In genomic region chr13:75418186-75418843, GRCh38 we compare ENCODE assay signal across 17 cellular contexts.
"Had no signal": no experiment of that assay in that cellular context is flagged by ENCODE, and none has a peak within 500 bp of the region (broad histone marks: within the 10 kb centered on the region; RNA-seq: fewer than 3 reads in every experiment).

No MANE protein-coding gene starts in this region.

- H3K27ac Mint-ChIP-seq: activated CD4-positive, alpha-beta T cell treated with anti-CD3 and anti-CD28 coated beads for 36 hours; activated CD8-positive, alpha-beta T cell treated with anti-CD3 and anti-CD28 coated beads for 36 hours; activated naive CD4-positive, alpha-beta T cell treated with anti-CD3 and anti-CD28 coated beads, Interleukin-2, amount 50 U/mL, for 72 hours; dendritic cell treated with granulocyte-macrophage colony-stimulating factor and Interleukin-4, amounts not matched to agents 40 ng/mL and 50 ng/mL, for 4 days; natural killer cell treated with Interleukin-12 subunit alpha and Interleukin-12 subunit beta and Interleukin-15 and Interleukin-18, amount 100 ng/mL, for 72 hours; T-cell had no signal

- H3K27me3 ChIP-seq: hepatocyte, right lobe of liver, vagina had no signal

- H3K36me3 Mint-ChIP-seq: activated naive CD4-positive, alpha-beta T cell treated with anti-CD3 and anti-CD28 coated beads, Interleukin-2, amount 50 U/mL, for 72 hours; natural killer cell treated with Interleukin-12 subunit alpha and Interleukin-12 subunit beta and Interleukin-15 and Interleukin-18, amount 100 ng/mL, for 72 hours; T-cell had no signal

- H3K9me3 ChIP-seq: right lobe of liver, vagina had no signal

- H3K27me3 Mint-ChIP-seq: dendritic cell treated with granulocyte-macrophage colony-stimulating factor and Interleukin-4, amounts not matched to agents 40 ng/mL and 50 ng/mL, for 4 days had no signal

- H3K9me3 Mint-ChIP-seq: activated CD8-positive, alpha-beta T cell treated with anti-CD3 and anti-CD28 coated beads for 36 hours; dendritic cell treated with granulocyte-macrophage colony-stimulating factor and Interleukin-4, amounts not matched to agents 40 ng/mL and 50 ng/mL, for 4 days; T-cell had no signal

- H3K4me3 Mint-ChIP-seq: activated CD4-positive, alpha-beta T cell treated with anti-CD3 and anti-CD28 coated beads for 36 hours; activated CD8-positive, alpha-beta T cell treated with anti-CD3 and anti-CD28 coated beads for 36 hours; dendritic cell treated with granulocyte-macrophage colony-stimulating factor and Interleukin-4, amounts not matched to agents 40 ng/mL and 50 ng/mL, for 4 days; natural killer cell treated with Interleukin-12 subunit alpha and Interleukin-12 subunit beta and Interleukin-15 and Interleukin-18, amount 100 ng/mL, for 72 hours; T-cell had no signal

- H3K4me2 ChIP-seq: hepatocyte had no signal

- H3K36me3 ChIP-seq: right lobe of liver, vagina had no signal

- ATAC-seq: activated CD4-positive, alpha-beta T cell treated with anti-CD3 and anti-CD28 coated beads for 36 hours; activated CD8-positive, alpha-beta T cell treated with anti-CD3 and anti-CD28 coated beads for 36 hours; activated naive CD4-positive, alpha-beta T cell treated with anti-CD3 and anti-CD28 coated beads, Interleukin-2, amount 50 U/mL, for 72 hours; natural killer cell treated with Interleukin-12 subunit alpha and Interleukin-12 subunit beta and Interleukin-15 and Interleukin-18, amount 100 ng/mL, for 72 hours; T-cell had no signal

- DNase-seq: activated CD4-positive, alpha-beta T cell treated with anti-CD3 and anti-CD28 coated beads for 36 hours; activated CD8-positive, alpha-beta T cell treated with anti-CD3 and anti-CD28 coated beads for 36 hours; activated effector memory CD4-positive, alpha-beta T cell treated with anti-CD3 and anti-CD28 coated beads, Interleukin-2, amount 50 U/mL, for 16 hours; activated T-cell treated with anti-CD3 and anti-CD28 coated beads, Interleukin-2, amount 50 U/mL, for 48 hours; amniotic stem cell; cerebellar nuclear complex; effector memory CD4-positive, alpha-beta T cell; islet precursor cell; mesendoderm; right lobe of liver; T-cell; T1000 had no signal

- H3K4me3 ChIP-seq: hepatocyte, right lobe of liver, vagina had no signal

- H3K4me1 Mint-ChIP-seq: activated CD4-positive, alpha-beta T cell treated with anti-CD3 and anti-CD28 coated beads for 36 hours; T-cell had no signal

- H3K27ac ChIP-seq: hepatocyte, vagina had no signal

- H2AFZ ChIP-seq: hepatocyte had no signal
